30 cellular contexts compared by ENCODE assay signal in the genomic region with DNA sequence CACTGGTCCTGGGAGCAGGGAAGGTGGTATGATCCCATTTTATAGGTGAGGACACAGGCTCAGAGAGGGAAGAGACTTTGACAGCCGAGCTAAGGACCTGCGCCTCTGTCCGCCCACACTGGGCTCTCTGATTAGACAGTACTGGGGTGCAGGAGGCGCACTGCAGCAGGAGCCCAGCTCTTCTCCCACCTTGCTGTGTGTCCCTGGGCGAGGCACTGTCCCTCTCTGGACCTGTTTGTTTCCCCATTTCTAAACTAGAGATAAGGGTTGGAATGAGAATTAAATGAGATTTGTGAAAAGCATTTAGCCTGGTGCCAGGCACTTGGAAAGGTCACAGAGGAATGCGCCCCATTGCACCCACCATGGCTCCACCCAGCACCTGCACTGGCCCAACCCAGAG. TPM values are rescaled to one million over a fixed set of nuclear protein-coding genes. Genes with fewer than 3 reads are reported as not detected.
"Had no signal": no experiment of that assay in that cellular context is flagged by ENCODE, and none has a peak within 500 bp of the region (broad histone marks: within the 10 kb centered on the region; RNA-seq: fewer than 3 reads in every experiment).

No MANE protein-coding gene starts in this region.

- H3K4me1 ChIP-seq: ascending aorta had no signal

- H3K36me3 ChIP-seq: ascending aorta, cardiac muscle cell had no signal

- FAIRE-seq: bronchial epithelial cell, TTC549 had no signal

- H3K27ac ChIP-seq: ascending aorta, cardiac muscle cell, VCaP had no signal

- H3K4me3 ChIP-seq: ascending aorta, cardiac muscle cell had no signal

- H3K27me3 ChIP-seq: ascending aorta, cardiac muscle cell had no signal

- ATAC-seq: activated CD8-positive, alpha-beta T cell treated with anti-CD3 and anti-CD28 coated beads for 36 hours; activated naive CD8-positive, alpha-beta T cell treated with anti-CD3 and anti-CD28 coated beads, Interleukin-2, amount 50 U/mL, for 24 hours had no signal

- DNase-seq: activated B cell treated with CpG ODN at 0.5 μM for 24 hours; activated CD4-positive, alpha-beta memory T cell treated with anti-CD3 and anti-CD28 coated beads for 36 hours; activated CD4-positive, alpha-beta T cell treated with anti-CD3 and anti-CD28 coated beads for 4 hours; activated CD4-positive, alpha-beta T cell treated with anti-CD3 and anti-CD28 coated beads, Interleukin-2, amount 10 ng/mL, durations not matched to agents 24 days and 14 days; activated CD4-positive, alpha-beta T cell treated with anti-CD3 and anti-CD28 coated beads, Interleukin-2, amount 50 U/mL, for 1 hour; activated CD4-positive, alpha-beta T cell treated with anti-CD3 and anti-CD28 coated beads, Interleukin-2, amount 50 U/mL, for 4 hours; activated CD4-positive, CD25-positive, alpha-beta regulatory T cell treated with anti-CD3 and anti-CD28 coated beads, Interleukin-2, amount 50 U/mL, for 72 hours; activated CD8-positive, alpha-beta memory T cell treated with anti-CD3 and anti-CD28 coated beads, Interleukin-2, amount 50 U/mL, for 4 hours; activated CD8-positive, alpha-beta T cell treated with anti-CD3 and anti-CD28 coated beads for 36 hours; activated effector memory CD4-positive, alpha-beta T cell treated with Interleukin-2 at 50 U/mL for 16 hours; activated gamma-delta T cell; activated naive CD4-positive, alpha-beta T cell treated with anti-CD3 and anti-CD28 coated beads, Interleukin-2, amount 10 ng/mL, durations not matched to agents 7 days and 5 days; activated naive CD4-positive, alpha-beta T cell treated with Interleukin-2 at 50 U/mL for 16 hours; activated naive CD8-positive, alpha-beta T cell treated with anti-CD3 and anti-CD28 coated beads, Interleukin-2, amount 10 ng/mL, durations not matched to agents 7 days and 5 days; activated naive CD8-positive, alpha-beta T cell treated with anti-CD3 and anti-CD28 coated beads, Interleukin-2, amount 50 U/mL, for 24 hours; activated T-cell treated with anti-CD3 and anti-CD28 coated beads for 4 hours; activated T-cell treated with anti-CD3 and anti-CD28 coated beads, Interleukin-2, amount 50 U/mL, for 1 hour; activated T-cell treated with anti-CD3 and anti-CD28 coated beads, Interleukin-2, amount 50 U/mL, for 48 hours; amygdala; anterior cingulate cortex; caudate nucleus; cerebellar nuclear complex; T-helper 2 cell; T-helper 9 cell had no signal

RNA-seq across cellular contexts. Expression of a gene that starts 19.6 kb away (rescaled TPM):
- total RNA-seq: ascending aorta had no signal

RNA-seq across cellular contexts. Expression of a gene that starts 42.6 kb away (rescaled TPM):
- total RNA-seq: activated CD4-positive, alpha-beta memory T cell treated with anti-CD3 and anti-CD28 coated beads for 36 hours; activated T-helper 2 cell treated with anti-CD3 and anti-CD28 coated beads, Interferon-gamma antibody, Interleukin-2, Interleukin-4, amounts not matched to agents 10 μg/mL and 5 μg/mL and 100 μg/mL, durations not matched to agents 14 hours and 24 hours and 36 hours; ascending aorta had no signal
